In the genomic region with DNA sequence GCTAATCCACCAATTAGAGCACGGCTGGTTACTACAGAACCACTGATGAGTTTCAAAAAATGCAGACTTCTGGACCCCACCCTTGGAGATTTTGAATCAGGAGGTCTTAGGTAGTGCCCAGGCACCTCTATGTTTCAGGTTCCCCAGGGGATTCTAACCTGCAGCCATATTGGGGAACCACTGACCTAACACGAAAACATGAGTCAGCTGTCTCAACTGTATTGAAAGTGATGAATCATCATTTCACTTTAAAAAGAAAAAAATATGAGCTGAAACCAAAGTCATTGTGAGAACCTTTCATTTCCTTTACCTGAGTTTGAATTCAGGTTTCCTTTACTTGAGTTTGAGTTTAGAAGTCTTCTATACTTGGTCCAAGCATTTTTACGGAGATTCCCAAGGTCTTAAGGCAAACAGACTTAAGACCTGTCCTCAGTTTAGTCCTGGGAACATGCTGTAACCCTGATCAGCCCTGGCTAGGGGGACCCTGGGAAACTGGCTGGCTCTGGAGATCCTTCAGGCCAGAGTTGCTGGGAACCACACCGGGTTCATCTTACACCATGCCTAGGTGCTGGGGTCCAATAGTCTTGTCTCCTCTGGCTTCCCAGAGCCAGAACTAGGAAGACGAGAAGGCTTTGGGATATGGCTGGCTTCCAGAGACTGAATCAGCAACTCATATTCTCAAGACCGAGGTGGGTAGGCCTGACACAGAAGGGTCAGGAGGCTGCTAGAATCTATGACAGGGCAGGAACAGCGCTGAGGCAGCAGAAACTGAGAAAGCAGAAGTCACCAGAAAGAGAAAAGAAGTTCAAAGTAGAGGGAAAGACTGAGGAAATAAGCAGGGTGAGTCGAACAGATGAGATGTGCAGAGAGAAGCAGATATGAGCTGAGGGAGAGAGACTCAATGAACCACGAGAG, we compare ENCODE assay signal across 8 cellular contexts. TPM values are rescaled to one million over a fixed set of nuclear protein-coding genes. Genes with fewer than 3 reads are reported as not detected.
A peak's percentile ranks its signal among the peaks of the same experiment; 100 is the strongest.
DNase-seq lines count a peak whose midpoint lies in the region; ATAC-seq and TF ChIP-seq lines count a peak whose summit lies in the region.

No MANE protein-coding gene starts in this region.

- peak; percentile 80 for ATAC-seq in HG02623 (IDR thresholded peaks at IDR 0.05; ENCODE audit: unreplicated experiment)

- H3K9me3 Mint-ChIP-seq in activated CD4-positive, alpha-beta T cell treated with anti-CD3 and anti-CD28 coated beads, Interleukin-2, amount 10 ng/mL, durations not matched to agents 24 days and 14 days = peaks cover 6% of the 10 kb centered on the region
- H3K9me3 Mint-ChIP-seq in nephron progenitor cell = peaks cover 4% of the 10 kb centered on the region

- peaks cover 2% of the 10 kb centered on the region for H3K36me3 Mint-ChIP-seq in activated CD4-positive, alpha-beta T cell treated with anti-CD3 and anti-CD28 coated beads, Interleukin-2, amount 10 ng/mL, durations not matched to agents 24 days and 14 days (ENCODE audit: low read depth)
- H3K36me3 Mint-ChIP-seq in nephron progenitor cell (ENCODE audit: low read depth) = no peaks in the 10 kb centered on the region

- no peak overlapping the region for H3K4me3 ChIP-seq in choroid plexus epithelial cell (ENCODE audit: low read depth, low read length)

- no peak for TF ChIP-seq CTCF in choroid plexus epithelial cell (conservative IDR thresholded peaks at IDR 0.05; ENCODE audit: low read depth, low read length)
- no peak for TF ChIP-seq CTCF in nephron progenitor cell (IDR thresholded peaks at IDR 0.05)

- H3K27ac Mint-ChIP-seq in activated CD4-positive, alpha-beta T cell treated with anti-CD3 and anti-CD28 coated beads, Interleukin-2, amount 10 ng/mL, durations not matched to agents 24 days and 14 days = peak overlapping the region; percentile 73
- H3K27ac Mint-ChIP-seq in nephron progenitor cell = peak overlapping the region; percentile 30

- DNase-seq in activated CD4-positive, alpha-beta T cell treated with anti-CD3 and anti-CD28 coated beads, Interleukin-2, amount 10 ng/mL, durations not matched to agents 24 days and 14 days = peak; percentile 70
- DNase-seq in activated CD4-positive, alpha-beta T cell treated with anti-CD3 and anti-CD28 coated beads, Interleukin-2, amount 50 U/mL, for 1 hour = no peak
- DNase-seq in NCI-H226 = peak; percentile 79
- peak; percentile 82 for DNase-seq in choroid plexus epithelial cell (ENCODE audit: low read depth)
- DNase-seq in nephron progenitor cell = no peak
- no peak for DNase-seq in NCI-H1436 treated with DMSO at 0.1 percent for 48 hours (lab: John Stamatoyannopoulos, UW)
- DNase-seq in NCI-H2227 (lab: John Stamatoyannopoulos, UW; ENCODE audit: unreplicated experiment) = no peak

- H3K4me1 Mint-ChIP-seq in activated CD4-positive, alpha-beta T cell treated with anti-CD3 and anti-CD28 coated beads, Interleukin-2, amount 10 ng/mL, durations not matched to agents 24 days and 14 days = peaks cover 15% of the 10 kb centered on the region
- no peaks in the 10 kb centered on the region for H3K4me1 Mint-ChIP-seq in nephron progenitor cell

- peak overlapping the region; percentile 40 for H3K4me3 Mint-ChIP-seq in activated CD4-positive, alpha-beta T cell treated with anti-CD3 and anti-CD28 coated beads, Interleukin-2, amount 10 ng/mL, durations not matched to agents 24 days and 14 days
- H3K4me3 Mint-ChIP-seq in nephron progenitor cell = no peak overlapping the region

- no peaks in the 10 kb centered on the region for H3K27me3 Mint-ChIP-seq in activated CD4-positive, alpha-beta T cell treated with anti-CD3 and anti-CD28 coated beads, Interleukin-2, amount 10 ng/mL, durations not matched to agents 24 days and 14 days
- peaks cover 8% of the 10 kb centered on the region for H3K27me3 Mint-ChIP-seq in nephron progenitor cell (ENCODE audit: low read depth, poor library complexity)

- intact Hi-C loops in activated CD4-positive, alpha-beta T cell treated with anti-CD3 and anti-CD28 coated beads, Interleukin-2, amount 10 ng/mL, durations not matched to agents 24 days and 14 days (cut with micrococcal nuclease) = loop anchor here (1.0 to 10.0 kb wide), 3 partner anchors 16 to 51 kb away; a partner anchor contains a TSS

RNA-seq across cellular contexts. Expression of a gene that starts 16.5 kb away (rescaled TPM):
- 1.3 and 1.5 TPM in 2 replicates for total RNA-seq in activated CD4-positive, alpha-beta T cell treated with anti-CD3 and anti-CD28 coated beads, Interleukin-2, amount 10 ng/mL, durations not matched to agents 24 days and 14 days

RNA-seq across cellular contexts. Expression of a gene that starts 43.5 kb away (rescaled TPM):
- 52.1 and 57.6 TPM in 2 replicates for total RNA-seq in activated CD4-positive, alpha-beta T cell treated with anti-CD3 and anti-CD28 coated beads, Interleukin-2, amount 10 ng/mL, durations not matched to agents 24 days and 14 days

RNA-seq across cellular contexts. Expression of a gene that starts 56.1 kb away (rescaled TPM):
- total RNA-seq in activated CD4-positive, alpha-beta T cell treated with anti-CD3 and anti-CD28 coated beads, Interleukin-2, amount 10 ng/mL, durations not matched to agents 24 days and 14 days = 53.0 and 54.4 TPM in 2 replicates

Comparison
In these comparisons a context has a peak if more than half of its experiments do, and no peak if none do; other contexts are left out.
1. DNase-seq: peak in activated CD4-positive, alpha-beta T cell treated with anti-CD3 and anti-CD28 coated beads, Interleukin-2, amount 10 ng/mL, durations not matched to agents 24 days and 14 days (single experiment), NCI-H226 (single experiment) and choroid plexus epithelial cell (single experiment); none in activated CD4-positive, alpha-beta T cell treated with anti-CD3 and anti-CD28 coated beads, Interleukin-2, amount 50 U/mL, for 1 hour (single experiment), nephron progenitor cell (single experiment), NCI-H1436 treated with DMSO at 0.1 percent for 48 hours (single experiment) and NCI-H2227 (single experiment).